Comparison of ENCODE assay signal across 23 cellular contexts in the genomic region with DNA sequence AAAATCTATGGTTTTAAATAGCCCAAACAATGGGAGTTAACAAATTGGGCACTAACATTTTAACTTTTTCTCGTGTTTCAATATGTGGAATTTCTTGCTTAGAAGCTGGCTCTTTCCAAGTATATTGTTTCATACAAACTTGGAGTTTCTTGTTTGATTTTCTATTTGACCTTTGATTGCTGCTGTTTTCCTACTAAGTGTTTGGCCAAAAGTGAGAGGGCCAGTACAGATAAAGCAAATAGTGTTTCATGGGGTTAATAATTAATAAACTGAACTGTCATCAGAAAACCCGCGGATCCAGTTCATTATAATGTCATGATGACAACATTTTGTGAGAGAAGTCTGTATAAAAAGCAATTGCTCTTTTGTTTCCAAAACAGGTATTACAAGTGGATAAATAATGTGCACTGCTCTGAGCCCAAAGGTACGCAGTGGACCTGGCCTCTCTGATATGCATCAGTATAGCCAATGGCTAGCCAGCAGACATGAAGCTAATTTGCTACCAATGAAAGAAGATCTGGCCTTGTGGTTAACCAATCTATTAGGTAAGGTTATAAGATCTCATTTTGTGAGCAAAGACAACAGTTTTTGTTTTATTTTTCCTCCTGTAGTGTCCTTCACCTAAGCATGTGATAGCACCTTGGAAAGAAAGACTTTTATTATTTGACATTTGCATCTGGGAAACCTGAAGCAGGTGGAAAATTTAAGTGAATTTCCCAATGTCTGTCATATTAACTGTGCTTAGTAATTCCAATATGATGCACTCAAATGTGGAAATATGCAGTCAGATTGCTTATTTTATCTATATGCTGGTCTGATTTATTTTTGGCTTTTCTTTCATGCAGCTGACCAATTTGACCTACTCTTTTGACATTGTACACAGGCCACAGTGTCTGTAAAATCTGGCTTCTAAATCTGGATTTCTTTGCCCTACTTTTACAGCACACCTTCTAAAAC. TPM values are rescaled to one million over a fixed set of nuclear protein-coding genes. Genes with fewer than 3 reads are reported as not detected.
DNase-seq lines count a peak whose midpoint lies in the region; ATAC-seq, FAIRE-seq and TF ChIP-seq lines count a peak whose summit lies in the region.
"Had no signal": no experiment of that assay in that cellular context is flagged by ENCODE, and none has a peak within 500 bp of the region (broad histone marks: within the 10 kb centered on the region; RNA-seq: fewer than 3 reads in every experiment).

No MANE protein-coding gene starts in this region.

- ATAC-seq in GM21786 (IDR thresholded peaks at IDR 0.05; ENCODE audit: unreplicated experiment): peak; percentile 25

- TF ChIP-seq CTCF in mesothelial cell of epicardium (IDR thresholded peaks at IDR 0.05; ENCODE audit: unreplicated experiment) (no peak), neural progenitor cell (IDR thresholded peaks at IDR 0.05) (no peak), spleen (IDR thresholded peaks at IDR 0.05 in 8 of 11, conservative IDR thresholded peaks at IDR 0.05 in 3 of 11) (no peak)

- H3K9me3 ChIP-seq in neural progenitor cell (ENCODE audit: low read depth) (no peaks in the 10 kb centered on the region), spleen (no peaks in the 10 kb centered on the region)
- H3K9me3 ChIP-seq: transverse colon had no signal

- H3K4me2 ChIP-seq in neural progenitor cell: no peak overlapping the region

- H3F3A ChIP-seq in neural progenitor cell (ENCODE audit: low read depth): no peaks in the 10 kb centered on the region

- DNase-seq in DMS53 (lab: John Stamatoyannopoulos, UW) (peak; percentile 97), SW480 (ENCODE audit: low spot score) (peak; percentile 15), mesothelial cell of epicardium (ENCODE audit: low spot score in 2 of 2, unreplicated experiment in 2 of 2) (no peak), H54 (ENCODE audit: insufficient read length, low spot score) (no peak), neural progenitor cell (ENCODE audit: low spot score) (no peak), NCI-H1930 (lab: John Stamatoyannopoulos, UW) (no peak), spleen (no peak)
- DNase-seq: activated CD4-positive, alpha-beta memory T cell treated with anti-CD3 and anti-CD28 coated beads, Interleukin-2, amount 10 ng/mL, durations not matched to agents 7 days and 5 days; activated naive CD8-positive, alpha-beta T cell treated with anti-CD3 and anti-CD28 coated beads for 36 hours; activated T-cell treated with anti-CD3 and anti-CD28 coated beads, Interleukin-2, amount 50 U/mL, for 48 hours; brain microvascular endothelial cell; DMS 273 treated with DMSO at 0.1 percent for 48 hours; hippocampal formation; kidney glomerular epithelial cell; NCI-H2081; RPMI8226; stimulated activated CD4-positive, alpha-beta T cell treated with anti-CD3 and anti-CD28 coated beads, Interleukin-12 subunit alpha, Interleukin-12 subunit beta, amount 100 ng/mL, for 4 hours; stimulated activated naive CD4-positive, alpha-beta T cell; transverse colon had no signal

- H3K4me1 Mint-ChIP-seq in mesothelial cell of epicardium (peaks cover 43% of the 10 kb centered on the region), neural progenitor cell (no peaks in the 10 kb centered on the region)
- H3K4me1 Mint-ChIP-seq: activated CD4-positive, alpha-beta memory T cell treated with anti-CD3 and anti-CD28 coated beads, Interleukin-2, amount 10 ng/mL, durations not matched to agents 7 days and 5 days; activated naive CD8-positive, alpha-beta T cell treated with anti-CD3 and anti-CD28 coated beads for 36 hours; B cell had no signal

- no peak overlapping the region for H3K9ac ChIP-seq in neural progenitor cell

- WGBS in spleen, 5 donors: 90 to 93% (median 91%) methylated on average over 4 of the region's 4 CpGs

- H2AFZ ChIP-seq in neural progenitor cell (replicated peaks): no peak overlapping the region

- no peaks in the 10 kb centered on the region for H4K20me1 ChIP-seq in neural progenitor cell (ENCODE audit: low read depth)

- H3K79me2 ChIP-seq in neural progenitor cell (ENCODE audit: low read depth): no peaks in the 10 kb centered on the region

- H3K9me3 Mint-ChIP-seq in mesothelial cell of epicardium: no peaks in the 10 kb centered on the region
- no peaks in the 10 kb centered on the region for H3K9me3 Mint-ChIP-seq in neural progenitor cell
- H3K9me3 Mint-ChIP-seq: activated CD4-positive, alpha-beta memory T cell treated with anti-CD3 and anti-CD28 coated beads, Interleukin-2, amount 10 ng/mL, durations not matched to agents 7 days and 5 days; activated naive CD8-positive, alpha-beta T cell treated with anti-CD3 and anti-CD28 coated beads for 36 hours; dendritic cell treated with granulocyte-macrophage colony-stimulating factor and Interleukin-4, amounts not matched to agents 40 ng/mL and 50 ng/mL, for 4 days had no signal

- intact Hi-C loops in spleen (cut with DNase I; ENCODE audit: low total_unique reads): no loop called here

- H3K27me3 Mint-ChIP-seq in mesothelial cell of epicardium (ENCODE audit: low read depth): peaks cover 5% of the 10 kb centered on the region
- H3K27me3 Mint-ChIP-seq in neural progenitor cell (ENCODE audit: insufficient read depth, low read depth): no peaks in the 10 kb centered on the region

- peaks cover 15% of the 10 kb centered on the region for H3K27me3 ChIP-seq in neural progenitor cell
- H3K27me3 ChIP-seq in spleen (replicated peaks in 1 of 7): peaks cover 0 to 4% (median 0%) of the 10 kb centered on the region in 7 donors

- no peaks in the 10 kb centered on the region for H3K36me3 Mint-ChIP-seq in mesothelial cell of epicardium
- no peaks in the 10 kb centered on the region for H3K36me3 Mint-ChIP-seq in neural progenitor cell
- H3K36me3 Mint-ChIP-seq: activated naive CD8-positive, alpha-beta T cell treated with anti-CD3 and anti-CD28 coated beads for 36 hours had no signal

- H3K4me3 Mint-ChIP-seq in mesothelial cell of epicardium (no peak overlapping the region), neural progenitor cell (no peak overlapping the region)
- H3K4me3 Mint-ChIP-seq: activated CD4-positive, alpha-beta memory T cell treated with anti-CD3 and anti-CD28 coated beads, Interleukin-2, amount 10 ng/mL, durations not matched to agents 7 days and 5 days; activated naive CD8-positive, alpha-beta T cell treated with anti-CD3 and anti-CD28 coated beads for 36 hours; B cell; dendritic cell treated with granulocyte-macrophage colony-stimulating factor and Interleukin-4, amounts not matched to agents 40 ng/mL and 50 ng/mL, for 4 days had no signal

- H3K27ac ChIP-seq in neural progenitor cell (no peak overlapping the region), spleen (no peak overlapping the region)
- H3K27ac ChIP-seq: brain microvascular endothelial cell had no signal

- H3K4me1 ChIP-seq in neural progenitor cell (no peaks in the 10 kb centered on the region), spleen (no peaks in the 10 kb centered on the region)
- H3K4me1 ChIP-seq: transverse colon had no signal

- H3K27ac Mint-ChIP-seq in mesothelial cell of epicardium: peak overlapping the region; percentile 47
- H3K27ac Mint-ChIP-seq in neural progenitor cell: no peak overlapping the region
- H3K27ac Mint-ChIP-seq: activated CD4-positive, alpha-beta memory T cell treated with anti-CD3 and anti-CD28 coated beads, Interleukin-2, amount 10 ng/mL, durations not matched to agents 7 days and 5 days; activated naive CD8-positive, alpha-beta T cell treated with anti-CD3 and anti-CD28 coated beads for 36 hours; B cell; dendritic cell treated with granulocyte-macrophage colony-stimulating factor and Interleukin-4, amounts not matched to agents 40 ng/mL and 50 ng/mL, for 4 days had no signal

- TF ChIP-seq POLR2A in H54 (IDR thresholded peaks at IDR 0.05; ENCODE audit: low read depth, low read length) (no peak), spleen (IDR thresholded peaks at IDR 0.05) (no peak)

- H3K36me3 ChIP-seq in neural progenitor cell (no peaks in the 10 kb centered on the region), spleen (no peaks in the 10 kb centered on the region)
- H3K36me3 ChIP-seq: brain microvascular endothelial cell, transverse colon had no signal

- FAIRE-seq in H54 (lab: Jason Lieb, UNC): no peak
- FAIRE-seq: HTR-8/SVneo had no signal

- H3K4me3 ChIP-seq in neural progenitor cell: no peak overlapping the region
- H3K4me3 ChIP-seq in spleen: no peak overlapping the region
- H3K4me3 ChIP-seq: transverse colon had no signal

RNA-seq across cellular contexts. Expression of a gene that starts 8.3 kb away (rescaled TPM):
- total RNA-seq in mesothelial cell of epicardium (14.8 to 17.8 TPM (median 14.9 TPM) in 3 replicates), neural progenitor cell (ENCODE audit: low replicate concordance) (3.0 and 6.4 TPM in 2 replicates), spleen (1 to 10 TPM; 1.7 to 9.1 (median 2.4) TPM)
- 1 to 10 TPM; 1.1 to 1.4 (median 1.3) TPM for polyA plus RNA-seq in spleen

RNA-seq across cellular contexts. Expression of a gene that starts 49.1 kb away (rescaled TPM):
- total RNA-seq in mesothelial cell of epicardium (17.4 to 18.2 TPM (median 17.4 TPM) in 3 replicates), neural progenitor cell (ENCODE audit: low replicate concordance) (21.9 and 24.3 TPM in 2 replicates), spleen (10 to 100 TPM; 12.2 to 15.7 (median 13.2) TPM)
- polyA plus RNA-seq in spleen: 10 to 100 TPM; 12.2 to 14.3 (median 13.6) TPM

Comparison
In these comparisons a context has a peak if more than half of its experiments do, and no peak if none do; other contexts are left out.
1. DNase-seq: peak in DMS53 (single experiment) and SW480 (single experiment); none in mesothelial cell of epicardium (0 of 2), H54 (single experiment), neural progenitor cell (single experiment), NCI-H1930 (0 of 2) and spleen (single experiment).